ENCODE assay signal across 1 cellular context in genomic region chr2:102423368-102423767, GRCh38.
TF ChIP-seq lines count a peak whose summit lies in the region.

No MANE protein-coding gene starts in this region.

TF ChIP-seq in endothelial cell of umbilical vein, 7 proteins besides CTCF, POLR2A, EP300 and RAD21:
- no peak for TF ChIP-seq MYC (IDR thresholded peaks at IDR 0.05; ENCODE audit: low read depth, low read length)
- TF ChIP-seq POLR2AphosphoS5 (IDR thresholded peaks at IDR 0.05; ENCODE audit: insufficient read depth, low read depth, low read length): no peak
- no peak for TF ChIP-seq JUN (IDR thresholded peaks at IDR 0.05; ENCODE audit: borderline replicate concordance, insufficient read depth, insufficient read length, low read depth)
- TF ChIP-seq FOS (IDR thresholded peaks at IDR 0.05; ENCODE audit: borderline replicate concordance, insufficient read depth, low read length): no peak
- no peak for TF ChIP-seq EZH2 (IDR thresholded peaks at IDR 0.05; ENCODE audit: borderline replicate concordance, low read depth, low read length, severe bottlenecking)
- no peak for TF ChIP-seq GATA2 (IDR thresholded peaks at IDR 0.05; ENCODE audit: insufficient read depth, insufficient read length, low read depth, low read length)
- TF ChIP-seq MAX (IDR thresholded peaks at IDR 0.05; ENCODE audit: insufficient read depth, insufficient read length): no peak
